Comparison of ENCODE assay signal across 8 cellular contexts in the genomic region with DNA sequence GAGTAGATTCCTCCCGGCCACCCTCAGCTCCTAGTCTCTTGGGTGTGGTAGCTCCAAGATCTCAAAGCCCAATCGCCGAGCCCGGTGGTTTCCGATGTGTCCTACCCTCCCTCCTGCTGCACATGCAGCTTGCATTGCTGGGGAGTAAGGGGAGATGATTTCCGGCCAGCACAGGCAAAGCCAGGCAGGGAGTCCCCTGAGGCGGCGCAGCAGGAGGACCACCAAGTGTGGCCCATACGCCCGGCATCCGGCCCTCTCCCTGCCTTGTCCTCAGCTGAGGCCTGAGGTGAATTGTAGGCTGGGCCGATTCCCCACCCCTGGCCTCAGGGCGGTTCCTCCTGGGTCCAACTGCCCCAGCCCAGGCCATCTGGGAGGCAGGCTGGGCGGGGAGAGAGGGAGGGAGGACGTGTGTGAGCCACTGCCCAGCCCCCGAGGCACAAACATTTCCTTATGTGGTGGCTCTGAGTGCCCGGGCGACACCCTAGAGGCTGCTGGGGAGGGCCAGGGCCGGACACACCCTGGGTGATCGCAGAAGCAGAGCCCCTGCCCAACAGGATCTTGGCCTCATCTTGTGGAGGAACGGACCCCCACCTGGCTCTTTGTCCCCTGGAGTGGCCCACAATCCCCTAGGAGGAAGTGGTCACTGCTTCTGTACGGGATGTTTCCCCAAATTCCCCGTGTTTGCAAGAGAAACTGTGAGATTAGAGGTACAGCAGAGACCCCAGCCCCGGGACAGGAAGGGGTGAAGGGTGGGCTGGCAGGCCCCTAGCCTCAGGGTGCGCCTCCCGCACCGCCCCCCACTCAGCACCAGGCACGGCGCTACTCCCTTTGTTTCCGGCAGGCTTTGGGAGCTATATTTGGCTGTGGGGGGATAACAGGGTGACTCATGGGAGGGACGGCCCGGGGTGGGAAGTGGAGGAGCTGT. TPM values are rescaled to one million over a fixed set of nuclear protein-coding genes. Genes with fewer than 3 reads are reported as not detected.
DNase-seq lines count a peak whose midpoint lies in the region; ATAC-seq and TF ChIP-seq lines count a peak whose summit lies in the region.

No MANE protein-coding gene starts in this region.

- H3K4me1 Mint-ChIP-seq in nephron progenitor cell = peaks cover 64% of the 10 kb centered on the region

- H3K27ac Mint-ChIP-seq in nephron progenitor cell = peak overlapping the region; percentile 92

- H3K4me1 ChIP-seq in HUES48 (ENCODE audit: control insufficient read depth, insufficient read depth, low read length) (peaks cover 31% of the 10 kb centered on the region), foreskin keratinocyte (peaks cover 12% of the 10 kb centered on the region)

- H3K27me3 ChIP-seq in HUES48 (ENCODE audit: control insufficient read depth, insufficient read depth, low read length) = 0 out of 2 replicates have a peak, but pooled peaks cover 1% of the 10 kb centered on the region
- no peaks in the 10 kb centered on the region for H3K27me3 ChIP-seq in foreskin keratinocyte

- H3K4me3 ChIP-seq in HUES48 (ENCODE audit: low read depth, low read length) = peak overlapping the region; percentile 47

- peak; percentile 37 for ATAC-seq in GM21515 (IDR thresholded peaks at IDR 0.05; ENCODE audit: unreplicated experiment)
- ATAC-seq in foreskin keratinocyte = peak; percentile 61

- H3K9me3 ChIP-seq in HUES48 (ENCODE audit: control insufficient read depth, insufficient read depth, low read length) = no peaks in the 10 kb centered on the region

- H3K27ac ChIP-seq in HUES48 (ENCODE audit: low read depth, low read length) = peak overlapping the region; percentile 100
- H3K27ac ChIP-seq in foreskin keratinocyte = peak overlapping the region; percentile 61

- H3K9ac ChIP-seq in HUES48 (ENCODE audit: low read depth, low read length) = peak overlapping the region; percentile 78

- peaks cover 3% of the 10 kb centered on the region for H3K27me3 Mint-ChIP-seq in nephron progenitor cell (ENCODE audit: low read depth, poor library complexity)

- H3K9me3 Mint-ChIP-seq in nephron progenitor cell = peaks cover 6% of the 10 kb centered on the region

- DNase-seq in EL (peak; percentile 96), T1000 (lab: John Stamatoyannopoulos, UW) (peak; percentile 82), foreskin keratinocyte (peak; percentile 39 to 69), nephron progenitor cell (peak; percentile 74), NCI-H1436 (lab: John Stamatoyannopoulos, UW) (no peak)
- DNase-seq in stimulated activated naive CD4-positive, alpha-beta T cell treated with Interleukin-2 at 50 U/mL for 16 hours (lab: John Stamatoyannopoulos, UW) = no peak

- H3K36me3 Mint-ChIP-seq in nephron progenitor cell (ENCODE audit: low read depth) = peaks cover 5% of the 10 kb centered on the region

- TF ChIP-seq CTCF in foreskin keratinocyte (conservative IDR thresholded peaks at IDR 0.05) (no peak), nephron progenitor cell (IDR thresholded peaks at IDR 0.05) (no peak)

- H3K36me3 ChIP-seq in HUES48 (ENCODE audit: control insufficient read depth, insufficient read depth, low read length) = no peaks in the 10 kb centered on the region

- H3K4me3 Mint-ChIP-seq in nephron progenitor cell = peak overlapping the region; percentile 65

RNA-seq across cellular contexts. Expression of a gene that starts 41.9 kb away (rescaled TPM):
- total RNA-seq in foreskin keratinocyte = 1,605 and 1,879 TPM in 2 replicates
- 1,580 and 1,921 TPM in 2 replicates for polyA plus RNA-seq in foreskin keratinocyte

Comparison
In these comparisons a context has a peak if more than half of its experiments do, and no peak if none do; other contexts are left out.
1. DNase-seq: peak in EL (single experiment), T1000 (single experiment), foreskin keratinocyte (2 of 2) and nephron progenitor cell (single experiment); none in NCI-H1436 (single experiment) and stimulated activated naive CD4-positive, alpha-beta T cell treated with Interleukin-2 at 50 U/mL for 16 hours (single experiment).